Comparison of ENCODE assay signal across 9 cellular contexts in the genomic region with DNA sequence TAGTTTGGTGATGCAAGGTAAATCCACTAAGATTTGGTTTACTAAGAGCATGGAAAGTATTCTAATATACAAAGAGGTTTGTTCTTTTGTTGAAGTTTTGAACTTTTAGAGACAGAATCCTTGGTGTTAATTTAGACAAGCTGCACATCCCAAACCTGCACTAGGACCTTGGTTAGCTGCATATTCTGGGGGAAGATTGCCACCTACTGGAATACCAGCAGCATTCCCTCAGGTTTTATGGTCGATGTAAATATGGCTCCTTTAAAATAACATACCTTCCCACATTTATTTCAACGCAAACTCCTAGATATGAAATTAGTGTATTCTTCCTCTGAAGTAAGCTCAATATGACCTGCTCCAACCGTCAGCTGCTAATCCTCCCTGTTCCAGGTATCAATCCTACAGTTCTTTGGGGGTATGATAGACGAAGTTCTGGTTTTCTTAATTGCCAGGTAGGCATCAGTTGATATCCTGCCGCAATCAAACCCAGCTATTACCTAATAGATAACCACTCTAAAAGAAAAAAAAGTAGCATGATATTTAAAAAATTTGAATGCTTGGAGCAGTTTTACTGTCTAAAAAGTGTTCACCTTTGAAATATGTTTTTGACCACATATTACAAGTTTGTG.
DNase-seq lines count a peak whose midpoint lies in the region; ATAC-seq and TF ChIP-seq lines count a peak whose summit lies in the region.
"Had no signal": no experiment of that assay in that cellular context is flagged by ENCODE, and none has a peak within 500 bp of the region (broad histone marks: within the 10 kb centered on the region; RNA-seq: fewer than 3 reads in every experiment).

No MANE protein-coding gene starts in this region.

- ATAC-seq in GM23338 (peak; percentile 77), HG03135 (IDR thresholded peaks at IDR 0.05; ENCODE audit: unreplicated experiment) (no peak)
- no peak for ATAC-seq in activated naive CD8-positive, alpha-beta T cell treated with anti-CD3 and anti-CD28 coated beads, Interleukin-2, amount 50 U/mL, for 24 hours

- H3K4me3 ChIP-seq in GM23338 (no peak overlapping the region), adrenal gland (no peak overlapping the region)
- H3K4me3 ChIP-seq: thoracic aorta had no signal

- H3K4me1 Mint-ChIP-seq in GM23338 = peaks cover 13% of the 10 kb centered on the region
- H3K4me1 Mint-ChIP-seq in activated naive CD8-positive, alpha-beta T cell treated with anti-CD3 and anti-CD28 coated beads, Interleukin-2, amount 50 U/mL, for 24 hours = no peaks in the 10 kb centered on the region

- no peaks in the 10 kb centered on the region for H3K79me2 ChIP-seq in GM23338 (replicated peaks; ENCODE audit: insufficient read depth)

- no peak for TF ChIP-seq POLR2A in adrenal gland (IDR thresholded peaks at IDR 0.05)

- H3K9me2 ChIP-seq in GM23338 (ENCODE audit: insufficient read depth) = no peaks in the 10 kb centered on the region

- no peaks in the 10 kb centered on the region for H3K36me3 Mint-ChIP-seq in GM23338 (ENCODE audit: low read depth)
- H3K36me3 Mint-ChIP-seq in activated naive CD8-positive, alpha-beta T cell treated with anti-CD3 and anti-CD28 coated beads, Interleukin-2, amount 50 U/mL, for 24 hours (ENCODE audit: low read depth) = no peaks in the 10 kb centered on the region

- H3K4me3 Mint-ChIP-seq in GM23338 = no peak overlapping the region
- H3K4me3 Mint-ChIP-seq in activated naive CD8-positive, alpha-beta T cell treated with anti-CD3 and anti-CD28 coated beads, Interleukin-2, amount 50 U/mL, for 24 hours = no peak overlapping the region

- 27 to 39% (median 31%) methylated on average over 5 of the region's 5 CpGs for WGBS in adrenal gland, 4 donors

- no peak overlapping the region for H3K27ac Mint-ChIP-seq in GM23338
- no peak overlapping the region for H3K27ac Mint-ChIP-seq in activated naive CD8-positive, alpha-beta T cell treated with anti-CD3 and anti-CD28 coated beads, Interleukin-2, amount 50 U/mL, for 24 hours

- no peaks in the 10 kb centered on the region for H3K9me3 Mint-ChIP-seq in GM23338
- no peaks in the 10 kb centered on the region for H3K9me3 Mint-ChIP-seq in activated naive CD8-positive, alpha-beta T cell treated with anti-CD3 and anti-CD28 coated beads, Interleukin-2, amount 50 U/mL, for 24 hours

- no peaks in the 10 kb centered on the region for H3K9me3 ChIP-seq in adrenal gland (replicated peaks in 1 of 3)
- H3K9me3 ChIP-seq: thoracic aorta had no signal

- no peaks in the 10 kb centered on the region for H3F3A ChIP-seq in GM23338 (replicated peaks; ENCODE audit: low read depth)

- H3K36me3 ChIP-seq in GM23338 (ENCODE audit: insufficient read depth) (no peaks in the 10 kb centered on the region), adrenal gland (replicated peaks in 1 of 2) (no peaks in the 10 kb centered on the region)
- H3K36me3 ChIP-seq: thoracic aorta had no signal

- DNase-seq in COR-L47 (lab: John Stamatoyannopoulos, UW) = peak; percentile 76
- DNase-seq in GM23338 (ENCODE audit: low spot score) = peak; percentile 66
- DNase-seq in NCI-H2029 (lab: John Stamatoyannopoulos, UW) = peak; percentile 37
- peak in 4 of 7 donors; percentile 19 to 36 (median 29) for DNase-seq in adrenal gland
- DNase-seq in kidney glomerular epithelial cell (lab: John Stamatoyannopoulos, UW) = peak; percentile 24
- DNase-seq in activated naive CD8-positive, alpha-beta T cell treated with anti-CD3 and anti-CD28 coated beads, Interleukin-2, amount 50 U/mL, for 24 hours = no peak
- no peak for DNase-seq in putamen (ENCODE audit: low spot score)

- H3K4me2 ChIP-seq in GM23338 = no peak overlapping the region

- H3K27ac ChIP-seq in GM23338 (ENCODE audit: low read depth) (no peak overlapping the region), adrenal gland (no peak overlapping the region)
- H3K27ac ChIP-seq: thoracic aorta had no signal

- TF ChIP-seq CTCF in GM23338 (conservative IDR thresholded peaks at IDR 0.05; ENCODE audit: low read depth in 2 of 2) (peak; percentile 88 to 93), adrenal gland (IDR thresholded peaks at IDR 0.05) (peak; percentile 41 to 66 (median 58))

- H3K27me3 ChIP-seq in GM23338 (ENCODE audit: insufficient read depth) (no peaks in the 10 kb centered on the region), adrenal gland (no peaks in the 10 kb centered on the region)

- no peaks in the 10 kb centered on the region for H3K27me3 Mint-ChIP-seq in GM23338 (ENCODE audit: insufficient read depth, low read depth, poor library complexity)
- no peaks in the 10 kb centered on the region for H3K27me3 Mint-ChIP-seq in activated naive CD8-positive, alpha-beta T cell treated with anti-CD3 and anti-CD28 coated beads, Interleukin-2, amount 50 U/mL, for 24 hours

- no peaks in the 10 kb centered on the region for H3K4me1 ChIP-seq in GM23338 (ENCODE audit: insufficient read depth)
- H3K4me1 ChIP-seq in adrenal gland (replicated peaks in 1 of 2) = no peaks in the 10 kb centered on the region

- no peaks in the 10 kb centered on the region for H4K20me1 ChIP-seq in GM23338 (replicated peaks; ENCODE audit: insufficient read depth)

- intact Hi-C loops in adrenal gland (cut with DNase I) = loop anchor here in 1 of 2 donors (10.0 kb wide), 1 partner anchor 1043 kb away; no protein-coding TSS in a partner anchor

- no peak overlapping the region for H2AFZ ChIP-seq in GM23338

TF ChIP-seq in GM23338, 12 proteins besides CTCF, POLR2A, EP300 and RAD21:
- TF ChIP-seq, protein P1, sequence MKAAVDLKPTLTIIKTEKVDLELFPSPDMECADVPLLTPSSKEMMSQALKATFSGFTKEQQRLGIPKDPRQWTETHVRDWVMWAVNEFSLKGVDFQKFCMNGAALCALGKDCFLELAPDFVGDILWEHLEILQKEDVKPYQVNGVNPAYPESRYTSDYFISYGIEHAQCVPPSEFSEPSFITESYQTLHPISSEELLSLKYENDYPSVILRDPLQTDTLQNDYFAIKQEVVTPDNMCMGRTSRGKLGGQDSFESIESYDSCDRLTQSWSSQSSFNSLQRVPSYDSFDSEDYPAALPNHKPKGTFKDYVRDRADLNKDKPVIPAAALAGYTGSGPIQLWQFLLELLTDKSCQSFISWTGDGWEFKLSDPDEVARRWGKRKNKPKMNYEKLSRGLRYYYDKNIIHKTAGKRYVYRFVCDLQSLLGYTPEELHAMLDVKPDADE (IDR thresholded peaks at IDR 0.05) = no peak
- TF ChIP-seq ZNF331 (CRISPR knock-in tag; IDR thresholded peaks at IDR 0.05; ENCODE audit: low read depth) (no peak), NANOG (IDR thresholded peaks at IDR 0.05; ENCODE audit: borderline replicate concordance) (no peak), JUNB (IDR thresholded peaks at IDR 0.05; ENCODE audit: unreplicated experiment) (no peak), POLR2AphosphoS5 (IDR thresholded peaks at IDR 0.05; ENCODE audit: low read depth) (no peak)
- TF ChIP-seq, protein P2, sequence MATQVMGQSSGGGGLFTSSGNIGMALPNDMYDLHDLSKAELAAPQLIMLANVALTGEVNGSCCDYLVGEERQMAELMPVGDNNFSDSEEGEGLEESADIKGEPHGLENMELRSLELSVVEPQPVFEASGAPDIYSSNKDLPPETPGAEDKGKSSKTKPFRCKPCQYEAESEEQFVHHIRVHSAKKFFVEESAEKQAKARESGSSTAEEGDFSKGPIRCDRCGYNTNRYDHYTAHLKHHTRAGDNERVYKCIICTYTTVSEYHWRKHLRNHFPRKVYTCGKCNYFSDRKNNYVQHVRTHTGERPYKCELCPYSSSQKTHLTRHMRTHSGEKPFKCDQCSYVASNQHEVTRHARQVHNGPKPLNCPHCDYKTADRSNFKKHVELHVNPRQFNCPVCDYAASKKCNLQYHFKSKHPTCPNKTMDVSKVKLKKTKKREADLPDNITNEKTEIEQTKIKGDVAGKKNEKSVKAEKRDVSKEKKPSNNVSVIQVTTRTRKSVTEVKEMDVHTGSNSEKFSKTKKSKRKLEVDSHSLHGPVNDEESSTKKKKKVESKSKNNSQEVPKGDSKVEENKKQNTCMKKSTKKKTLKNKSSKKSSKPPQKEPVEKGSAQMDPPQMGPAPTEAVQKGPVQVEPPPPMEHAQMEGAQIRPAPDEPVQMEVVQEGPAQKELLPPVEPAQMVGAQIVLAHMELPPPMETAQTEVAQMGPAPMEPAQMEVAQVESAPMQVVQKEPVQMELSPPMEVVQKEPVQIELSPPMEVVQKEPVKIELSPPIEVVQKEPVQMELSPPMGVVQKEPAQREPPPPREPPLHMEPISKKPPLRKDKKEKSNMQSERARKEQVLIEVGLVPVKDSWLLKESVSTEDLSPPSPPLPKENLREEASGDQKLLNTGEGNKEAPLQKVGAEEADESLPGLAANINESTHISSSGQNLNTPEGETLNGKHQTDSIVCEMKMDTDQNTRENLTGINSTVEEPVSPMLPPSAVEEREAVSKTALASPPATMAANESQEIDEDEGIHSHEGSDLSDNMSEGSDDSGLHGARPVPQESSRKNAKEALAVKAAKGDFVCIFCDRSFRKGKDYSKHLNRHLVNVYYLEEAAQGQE (IDR thresholded peaks at IDR 0.05; ENCODE audit: unreplicated experiment) = no peak

Comparison
In these comparisons a context has a peak if more than half of its experiments do, and no peak if none do; other contexts are left out.
1. DNase-seq: peak in COR-L47 (single experiment), GM23338 (single experiment), NCI-H2029 (single experiment), adrenal gland (4 of 7) and kidney glomerular epithelial cell (single experiment); none in activated naive CD8-positive, alpha-beta T cell treated with anti-CD3 and anti-CD28 coated beads, Interleukin-2, amount 50 U/mL, for 24 hours (single experiment) and putamen (single experiment).